In genomic region chr9:15670246-15670645, GRCh38 we compare ENCODE assay signal across 23 cellular contexts.
A peak's percentile ranks its signal among the peaks of the same experiment; 100 is the strongest.
DNase-seq lines count a peak whose midpoint lies in the region; ATAC-seq and TF ChIP-seq lines count a peak whose summit lies in the region.
"Had no signal": no experiment of that assay in that cellular context is flagged by ENCODE, and none has a peak within 500 bp of the region (broad histone marks: within the 10 kb centered on the region; RNA-seq: fewer than 3 reads in every experiment).

No MANE protein-coding gene starts in this region.

- no peaks in the 10 kb centered on the region for H3K9me3 ChIP-seq in PC-3 (ENCODE audit: low read length)
- H3K9me3 ChIP-seq: tibial artery had no signal

- H3K27ac ChIP-seq in PC-3 (ENCODE audit: low read length): no peak overlapping the region
- H3K27ac ChIP-seq: sigmoid colon, tibial artery had no signal

- H3F3A ChIP-seq in PC-3 (ENCODE audit: low read length, unreplicated experiment): no peaks in the 10 kb centered on the region

- no peak overlapping the region for H3K9ac ChIP-seq in PC-3 (ENCODE audit: low read length)

- H3K4me1 ChIP-seq in PC-3 (ENCODE audit: insufficient read depth, low read length): no peaks in the 10 kb centered on the region
- H3K4me1 ChIP-seq: sigmoid colon, tibial artery had no signal

- H3K27me3 ChIP-seq in PC-3 (ENCODE audit: low read length): no peaks in the 10 kb centered on the region
- H3K27me3 ChIP-seq: sigmoid colon, tibial artery had no signal

- H3K36me3 ChIP-seq in PC-3 (ENCODE audit: low read depth, low read length): no peaks in the 10 kb centered on the region
- H3K36me3 ChIP-seq: sigmoid colon had no signal

- intact Hi-C loops in PC-3 (cut with micrococcal nuclease): no loop called here

- no peak overlapping the region for H3K4me3 ChIP-seq in PC-3 (ENCODE audit: low read length)
- H3K4me3 ChIP-seq: K562, sigmoid colon, tibial artery had no signal

- no TSS peak for BruUV-seq in PC-3 (replicated peaks; lab: Mats Ljungman, UMichigan)

- no peak overlapping the region for H2AFZ ChIP-seq in PC-3 (ENCODE audit: low read length)

- ATAC-seq in GM18498 (IDR thresholded peaks at IDR 0.05; ENCODE audit: unreplicated experiment) (peak; percentile 86), GM19372 (IDR thresholded peaks at IDR 0.05; ENCODE audit: low read depth, unreplicated experiment) (peak; percentile 58), GM21737 (IDR thresholded peaks at IDR 0.05; ENCODE audit: unreplicated experiment) (peak; percentile 64), HG03159 (IDR thresholded peaks at IDR 0.05; ENCODE audit: unreplicated experiment) (peak; percentile 69), GM21528 (IDR thresholded peaks at IDR 0.05; ENCODE audit: low FRiP score, unreplicated experiment) (no peak), PC-3 (no peak)
- ATAC-seq: activated CD8-positive, alpha-beta memory T cell treated with anti-CD3 and anti-CD28 coated beads, Interleukin-2, amount 10 ng/mL, durations not matched to agents 7 days and 5 days; K562; Right ventricle myocardium inferior had no signal

- no peak for DNase-seq in NCI-H187 treated with DMSO at 0.1 percent for 48 hours (lab: John Stamatoyannopoulos, UW)
- no peak for DNase-seq in NCI-H526 (lab: John Stamatoyannopoulos, UW)
- DNase-seq in PC-3: no peak
- DNase-seq: activated CD4-positive, CD25-positive, alpha-beta regulatory T cell treated with anti-CD3 and anti-CD28 coated beads, Interleukin-2, amount 50 U/mL, for 72 hours; activated CD8-positive, alpha-beta memory T cell treated with anti-CD3 and anti-CD28 coated beads, Interleukin-2, amount 10 ng/mL, durations not matched to agents 7 days and 5 days; activated gamma-delta T cell; aorta; C1 segment of cervical spinal cord; DMS153; endodermal cell; hypothalamus; NCI-H1092; sigmoid colon; stimulated activated CD4-positive, alpha-beta T cell treated with anti-CD3 and anti-CD28 coated beads, Interleukin-4, amount 100 ng/mL, for 1 hour; T-helper 2 cell; tibial artery had no signal

- CTCF ChIA-PET in PC-3 (lab: Charles Lee): no interaction called here

- POLR2A ChIA-PET in PC-3 (lab: Charles Lee; ENCODE audit: unreplicated experiment): no interaction called here

- no peaks in the 10 kb centered on the region for H4K20me1 ChIP-seq in PC-3 (ENCODE audit: low read length)

- no peaks in the 10 kb centered on the region for H3K9me2 ChIP-seq in PC-3 (replicated peaks; ENCODE audit: low read length)

- no peak overlapping the region for H3K4me2 ChIP-seq in PC-3 (ENCODE audit: low read length)

- TF ChIP-seq CTCF in PC-3 (conservative IDR thresholded peaks at IDR 0.05; ENCODE audit: low read depth, low read length): no peak

- H3K79me2 ChIP-seq in PC-3 (ENCODE audit: low read length): no peaks in the 10 kb centered on the region

Comparison
In these comparisons a context has a peak if more than half of its experiments do, and no peak if none do; other contexts are left out.
1. ATAC-seq: peak in GM18498 (single experiment), GM19372 (single experiment), GM21737 (single experiment) and HG03159 (single experiment); none in GM21528 (single experiment) and PC-3 (single experiment).